In the genomic region with DNA sequence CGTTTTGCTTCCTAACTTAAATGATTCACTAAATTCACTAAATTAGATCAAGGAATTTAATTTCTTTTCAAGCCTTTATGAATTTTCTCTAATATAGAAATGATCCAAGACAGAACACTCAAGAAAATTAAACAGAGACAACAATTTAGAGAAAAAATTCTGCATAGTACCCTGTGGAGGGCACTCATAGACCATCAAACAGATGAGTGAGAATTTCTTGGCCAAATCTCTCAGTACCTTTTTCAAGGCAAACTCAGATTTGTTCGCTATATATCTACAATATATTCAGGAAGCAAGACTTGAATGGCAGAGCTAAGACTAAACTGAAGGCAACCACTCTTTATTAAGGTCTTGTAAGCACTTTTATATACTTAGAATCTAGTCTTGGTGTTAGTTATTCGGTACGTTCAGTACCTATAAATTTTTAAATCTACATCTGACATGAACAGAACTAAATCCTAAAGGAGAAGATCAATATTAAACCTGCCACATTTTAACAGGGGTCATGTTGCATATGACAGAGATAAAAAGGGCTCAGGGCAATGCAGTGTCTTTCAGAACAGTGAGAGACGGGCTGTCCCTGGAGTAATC, we compare ENCODE assay signal across 14 cellular contexts.
DNase-seq lines count a peak whose midpoint lies in the region; TF ChIP-seq lines count a peak whose summit lies in the region.
"Had no signal": no experiment of that assay in that cellular context is flagged by ENCODE, and none has a peak within 500 bp of the region (broad histone marks: within the 10 kb centered on the region; RNA-seq: fewer than 3 reads in every experiment).

No MANE protein-coding gene starts in this region.

- peak in 49 of 56 donors; percentile 16 to 63 (median 39) for TF ChIP-seq CTCF in dorsolateral prefrontal cortex (IDR thresholded peaks at IDR 0.05 in 54 of 56, conservative IDR thresholded peaks at IDR 0.05 in 2 of 56; ENCODE audit: low read depth in 1 of 56, partially characterized antibody in 56 of 56)

- H3K27me3 ChIP-seq in dorsolateral prefrontal cortex: peaks cover 0 to 1% (median 0%) of the 10 kb centered on the region in 45 donors
- H3K27me3 ChIP-seq: thyroid gland had no signal

- H3K27ac ChIP-seq in dorsolateral prefrontal cortex: no peak overlapping the region
- H3K27ac ChIP-seq: thyroid gland had no signal

- DNase-seq in NCI-H1092 treated with DMSO at 0.1 percent for 48 hours (lab: John Stamatoyannopoulos, UW) (peak; percentile 39), NCI-H1092 (lab: John Stamatoyannopoulos, UW) (no peak), NCI-H774 (lab: John Stamatoyannopoulos, UW) (peak; percentile 8), dorsolateral prefrontal cortex (no peak), putamen (ENCODE audit: low spot score) (peak; percentile 10), AML-193 (lab: John Stamatoyannopoulos, UW) (no peak), EL (no peak)
- no peak for DNase-seq in activated CD4-positive, alpha-beta T cell treated with anti-CD3 and anti-CD28 coated beads, Interleukin-2, amount 50 U/mL, for 4 hours
- DNase-seq: activated B cell treated with CpG ODN at 0.5 μM for 24 hours; activated T-cell treated with anti-CD3 and anti-CD28 coated beads, Interleukin-2, amount 50 U/mL, for 1 hour; amygdala; NCI-H146; SHP77 treated with DMSO at 0.1 percent for 48 hours; thyroid gland had no signal

- no peak overlapping the region for H3K4me3 ChIP-seq in dorsolateral prefrontal cortex
- H3K4me3 ChIP-seq: thyroid gland had no signal

- intact Hi-C loops in dorsolateral prefrontal cortex (cut with DNase I): no loop called here

Comparison
In these comparisons a context has a peak if more than half of its experiments do, and no peak if none do; other contexts are left out.
1. DNase-seq: peak in NCI-H1092 treated with DMSO at 0.1 percent for 48 hours (single experiment), NCI-H774 (single experiment) and putamen (single experiment); none in NCI-H1092 (single experiment), dorsolateral prefrontal cortex (0 of 10), AML-193 (0 of 2), EL (single experiment) and activated CD4-positive, alpha-beta T cell treated with anti-CD3 and anti-CD28 coated beads, Interleukin-2, amount 50 U/mL, for 4 hours (0 of 2).